25 cellular contexts compared by ENCODE assay signal in genomic region chr20:64071341-64072332, GRCh38. TPM values are rescaled to one million over a fixed set of nuclear protein-coding genes. Genes with fewer than 3 reads are reported as not detected.
A peak's percentile ranks its signal among the peaks of the same experiment; 100 is the strongest.
DNase-seq lines count a peak whose midpoint lies in the region; ATAC-seq, FAIRE-seq and TF ChIP-seq lines count a peak whose summit lies in the region.
"Had no signal": no experiment of that assay in that cellular context is flagged by ENCODE, and none has a peak within 500 bp of the region (broad histone marks: within the 10 kb centered on the region; RNA-seq: fewer than 3 reads in every experiment).

No MANE protein-coding gene starts in this region.

- H3K9me3 ChIP-seq in thyroid gland = no peaks in the 10 kb centered on the region
- H3K9me3 ChIP-seq: colonic mucosa, transverse colon had no signal

- no peak for TF ChIP-seq CTCF in RWPE1 (conservative IDR thresholded peaks at IDR 0.05; ENCODE audit: low read depth)
- no peak for TF ChIP-seq CTCF in thyroid gland (IDR thresholded peaks at IDR 0.05)

- WGBS in thyroid gland, 2 donors = 81 to 93% methylated on average over 16 to 29 of the region's 30 CpGs

- no peaks in the 10 kb centered on the region for H3K27me3 ChIP-seq in thyroid gland
- H3K27me3 ChIP-seq: colonic mucosa, transverse colon had no signal

- H3K4me3 Mint-ChIP-seq in memory B cell = peak overlapping the region; percentile 44
- H3K4me3 Mint-ChIP-seq: brain; naive thymus-derived CD8-positive, alpha-beta T cell; stimulated activated naive CD8-positive, alpha-beta T cell treated with anti-CD3 and anti-CD28 coated beads, Interleukin-15, amount 100 ng/mL, for 72 hours had no signal

- peaks cover 33% of the 10 kb centered on the region for H3K4me1 Mint-ChIP-seq in memory B cell
- H3K4me1 Mint-ChIP-seq: brain had no signal

- CTCF ChIA-PET in RWPE1 (lab: Yijun Ruan, JAX) = interaction anchor here (0.7 to 3.6 kb wide), 6 partner anchors 10 to 459 kb away, joined by 3 to 18 read pairs (median 4); partner anchors contain the start of gene LKAAEAR1

- H3K4me1 ChIP-seq in thyroid gland = no peaks in the 10 kb centered on the region
- H3K4me1 ChIP-seq: colonic mucosa, parathyroid adenoma, transverse colon had no signal

- no peak overlapping the region for H3K4me3 ChIP-seq in thyroid gland (replicated peaks in 1 of 3)
- H3K4me3 ChIP-seq: colonic mucosa, transverse colon had no signal

- peaks cover 0 to 10% of the 10 kb centered on the region in 2 donors for H3K36me3 ChIP-seq in thyroid gland
- H3K36me3 ChIP-seq: colonic mucosa, transverse colon had no signal

- DNase-seq in activated naive CD4-positive, alpha-beta T cell treated with anti-CD3 and anti-CD28 coated beads, Interleukin-2, amount 50 U/mL, for 72 hours (ENCODE audit: low spot score in 2 of 2) = no peak
- no peak for DNase-seq in activated naive CD4-positive, alpha-beta T cell treated with Interleukin-2 at 50 U/mL for 16 hours
- DNase-seq in GM12892 (ENCODE audit: insufficient read length) = no peak
- no peak for DNase-seq in RWPE1 (ENCODE audit: low spot score)
- DNase-seq in memory B cell (ENCODE audit: low spot score in 2 of 2) = no peak
- DNase-seq in thyroid gland = no peak
- no peak for DNase-seq in stimulated activated CD4-positive, alpha-beta T cell treated with anti-CD3 and anti-CD28 coated beads, Interleukin-15, amount 100 ng/mL, for 24 hours
- DNase-seq in NCI-H2107 (lab: John Stamatoyannopoulos, UW) = no peak
- DNase-seq: ACHN; colonic mucosa; DMS53; naive thymus-derived CD8-positive, alpha-beta T cell; NCI-H1436 treated with DMSO at 0.1 percent for 48 hours; NCI-H748 treated with DMSO at 0.1 percent for 48 hours; SIG-M5; stimulated activated naive CD8-positive, alpha-beta T cell treated with anti-CD3 and anti-CD28 coated beads, Interleukin-15, amount 100 ng/mL, for 72 hours; T-helper 1 cell; transverse colon had no signal

- H3K27me3 Mint-ChIP-seq in memory B cell = no peaks in the 10 kb centered on the region
- H3K27me3 Mint-ChIP-seq: naive thymus-derived CD8-positive, alpha-beta T cell; stimulated activated naive CD8-positive, alpha-beta T cell treated with anti-CD3 and anti-CD28 coated beads, Interleukin-15, amount 100 ng/mL, for 72 hours had no signal

- peak overlapping the region; percentile 29 to 83 for H3K27ac Mint-ChIP-seq in activated naive CD4-positive, alpha-beta T cell treated with anti-CD3 and anti-CD28 coated beads, Interleukin-2, amount 50 U/mL, for 72 hours
- peak overlapping the region; percentile 62 for H3K27ac Mint-ChIP-seq in memory B cell

- no peak for FAIRE-seq in GM12892 (lab: Jason Lieb, UNC)
- FAIRE-seq: endometrium had no signal

- POLR2A ChIA-PET in RWPE1 (lab: Yijun Ruan, JAX; ENCODE audit: low non-redundant PET) = interaction anchor here (0.5 kb wide), 1 partner anchor 64 kb away, joined by 4 read pairs; no protein-coding TSS in a partner anchor

- H3K36me3 Mint-ChIP-seq in activated naive CD4-positive, alpha-beta T cell treated with anti-CD3 and anti-CD28 coated beads, Interleukin-2, amount 50 U/mL, for 72 hours = no peaks in the 10 kb centered on the region
- H3K36me3 Mint-ChIP-seq in memory B cell = peaks cover 9% of the 10 kb centered on the region

- H3K9me3 Mint-ChIP-seq in activated naive CD4-positive, alpha-beta T cell treated with anti-CD3 and anti-CD28 coated beads, Interleukin-2, amount 50 U/mL, for 72 hours = no peaks in the 10 kb centered on the region
- H3K9me3 Mint-ChIP-seq in memory B cell = no peaks in the 10 kb centered on the region
- H3K9me3 Mint-ChIP-seq: brain; naive thymus-derived CD8-positive, alpha-beta T cell; stimulated activated naive CD8-positive, alpha-beta T cell treated with anti-CD3 and anti-CD28 coated beads, Interleukin-15, amount 100 ng/mL, for 72 hours had no signal

- H3K27ac ChIP-seq in RWPE1 (peak overlapping the region; percentile 47), thyroid gland (no peak overlapping the region)
- H3K27ac ChIP-seq: colonic mucosa, parathyroid adenoma, transverse colon had no signal

- intact Hi-C loops in thyroid gland (cut with DNase I) = no loop called here

- no peak for ATAC-seq in activated naive CD4-positive, alpha-beta T cell treated with anti-CD3 and anti-CD28 coated beads, Interleukin-2, amount 50 U/mL, for 72 hours
- peak; percentile 36 for ATAC-seq in memory B cell (ENCODE audit: low read depth)
- ATAC-seq: HCT116; left lobe of liver; naive thymus-derived CD8-positive, alpha-beta T cell; stimulated activated naive CD8-positive, alpha-beta T cell treated with anti-CD3 and anti-CD28 coated beads, Interleukin-15, amount 100 ng/mL, for 72 hours had no signal

- TF ChIP-seq POLR2A in GM12892 (IDR thresholded peaks at IDR 0.05; ENCODE audit: low read depth, low read length) (peak; percentile 38; the same call in 1 of the 2 replicates), thyroid gland (IDR thresholded peaks at IDR 0.05) (no peak)

RNA-seq across cellular contexts. Expression of gene RGS19, which starts 7.7 kb away (rescaled TPM):
- 10 to 100 TPM; 21.5 to 47.8 TPM for total RNA-seq in activated naive CD4-positive, alpha-beta T cell treated with anti-CD3 and anti-CD28 coated beads, Interleukin-2, amount 50 U/mL, for 72 hours
- 14.0 TPM for polyA plus RNA-seq in GM12892 (2012; ENCODE audit: missing spikeins)
- total RNA-seq in thyroid gland = 10 to 100 TPM; 10.5 to 17.2 (median 13.4) TPM

RNA-seq across cellular contexts. Expression of gene OPRL1, which starts 8.2 kb away (rescaled TPM):
- 1 to 10 TPM in 1 of 2 donors, under 1 TPM in 1; 0.32 to 1.2 TPM for total RNA-seq in activated naive CD4-positive, alpha-beta T cell treated with anti-CD3 and anti-CD28 coated beads, Interleukin-2, amount 50 U/mL, for 72 hours
- polyA plus RNA-seq in GM12892 (2012; ENCODE audit: missing spikeins) = 0.23 TPM
- under 1 TPM; 0.54 to 0.94 (median 0.68) TPM for total RNA-seq in thyroid gland

RNA-seq across cellular contexts. Expression of gene TCEA2, which starts 8.6 kb away (rescaled TPM):
- 10 to 100 TPM; 21.9 to 79.3 TPM for total RNA-seq in activated naive CD4-positive, alpha-beta T cell treated with anti-CD3 and anti-CD28 coated beads, Interleukin-2, amount 50 U/mL, for 72 hours
- 10.4 TPM for polyA plus RNA-seq in GM12892 (2012; ENCODE audit: missing spikeins)
- total RNA-seq in thyroid gland = 10 to 100 TPM; 20.9 to 43.1 (median 24.4) TPM

RNA-seq across cellular contexts. Expression of gene LKAAEAR1, which starts 12.6 kb away (rescaled TPM):
- total RNA-seq in activated naive CD4-positive, alpha-beta T cell treated with anti-CD3 and anti-CD28 coated beads, Interleukin-2, amount 50 U/mL, for 72 hours = not detected
- not detected for polyA plus RNA-seq in GM12892 (2012; ENCODE audit: missing spikeins)
- 1 to 10 TPM in 2 of 4 donors, not detected in 2; 1.3 to 1.7 TPM for total RNA-seq in thyroid gland
- total RNA-seq: colonic mucosa; left lobe of liver; MCF 10A; naive thymus-derived CD8-positive, alpha-beta T cell; OCI-LY7; transverse colon had no signal

RNA-seq across cellular contexts. Expression of gene SOX18, which starts 22.2 kb away (rescaled TPM):
- total RNA-seq in activated naive CD4-positive, alpha-beta T cell treated with anti-CD3 and anti-CD28 coated beads, Interleukin-2, amount 50 U/mL, for 72 hours = 1 to 10 TPM in 1 of 2 donors, under 1 TPM in 1; 0.39 to 1.4 TPM
- 0.13 TPM for polyA plus RNA-seq in GM12892 (2012; ENCODE audit: missing spikeins)
- total RNA-seq in thyroid gland = 10 to 100 TPM in 2 of 4 donors, 1 to 10 TPM in 2; 7.5 to 16.9 (median 10.6) TPM
- total RNA-seq: naive thymus-derived CD8-positive, alpha-beta T cell; OCI-LY7 had no signal
- polyA plus RNA-seq: naive thymus-derived CD8-positive, alpha-beta T cell had no signal
